Comparison of ENCODE assay signal across 8 cellular contexts in the genomic region with DNA sequence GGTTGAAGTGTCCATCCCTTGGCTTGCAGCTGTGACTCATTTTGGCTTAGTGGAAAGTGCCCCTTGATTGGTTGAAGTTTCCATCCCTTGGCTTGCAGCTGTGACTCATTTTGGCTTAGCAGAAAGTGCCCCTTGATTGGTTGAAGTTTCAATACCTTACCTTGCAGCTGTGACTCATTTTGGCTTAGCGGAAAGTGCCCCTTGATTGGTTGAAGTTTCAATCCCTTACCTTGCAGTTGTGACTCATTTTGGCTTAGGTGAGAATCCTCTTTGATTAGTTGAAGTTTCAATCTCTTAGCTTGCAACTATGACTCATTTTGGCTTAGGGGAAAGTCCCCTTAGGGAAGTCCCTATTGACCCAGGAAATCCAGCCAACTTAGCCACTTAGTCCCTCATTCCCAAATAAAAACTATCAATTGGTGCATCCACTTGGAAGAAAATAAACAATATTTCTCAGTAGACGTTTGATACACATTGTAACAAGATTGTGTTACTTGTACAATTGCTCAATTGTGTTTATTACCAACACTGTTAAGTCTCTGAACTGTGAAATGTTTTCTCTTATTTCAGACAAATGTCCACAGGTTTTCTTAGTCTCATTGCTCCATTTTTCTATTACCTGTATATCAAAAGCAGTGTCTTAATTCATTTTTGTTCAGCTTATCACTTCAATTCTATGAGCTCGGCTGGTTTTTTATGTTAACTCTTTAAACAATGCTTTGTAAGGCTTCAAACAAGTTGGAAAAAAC.
DNase-seq lines count a peak whose midpoint lies in the region; ATAC-seq, FAIRE-seq and TF ChIP-seq lines count a peak whose summit lies in the region.

No MANE protein-coding gene starts in this region.

- no peaks in the 10 kb centered on the region for H3K9me3 ChIP-seq in thyroid gland

- in situ Hi-C loops in brain microvascular endothelial cell (cut with HindIII; ENCODE audit: low pct_ligation_motif_present, low sequenced_read_pairs): no loop called here

- TF ChIP-seq CTCF in brain microvascular endothelial cell (IDR thresholded peaks at IDR 0.05; ENCODE audit: low read depth, low read length, missing control alignments) (no peak), omental fat pad (IDR thresholded peaks at IDR 0.05) (no peak), thyroid gland (IDR thresholded peaks at IDR 0.05) (no peak)

- H3K4me3 ChIP-seq in brain microvascular endothelial cell (ENCODE audit: low read depth, low read length) (no peak overlapping the region), thyroid gland (replicated peaks in 1 of 3) (no peak overlapping the region)

- ATAC-seq in GM18511 (IDR thresholded peaks at IDR 0.05; ENCODE audit: unreplicated experiment) (peak; percentile 86), omental fat pad (ENCODE audit: low FRiP score) (no peak)

- FAIRE-seq in H54 (lab: Jason Lieb, UNC): peak; percentile 84

- intact Hi-C loops in thyroid gland (cut with DNase I): no loop called here

- H3K27me3 ChIP-seq in brain microvascular endothelial cell (replicated peaks): no peaks in the 10 kb centered on the region
- H3K27me3 ChIP-seq in thyroid gland: no peaks in the 10 kb centered on the region

- 50% methylated on average over 3 of the region's 3 CpGs for WGBS in thyroid gland, 2 donors

- DNase-seq in H54 (ENCODE audit: insufficient read length, low spot score): peak; percentile 3
- DNase-seq in MV-4-11 (lab: John Stamatoyannopoulos, UW): peak; percentile 14
- peak; percentile 80 for DNase-seq in islet precursor cell
- no peak for DNase-seq in brain microvascular endothelial cell
- DNase-seq in medulla oblongata (ENCODE audit: extremely low spot score): no peak
- no peak for DNase-seq in omental fat pad (ENCODE audit: low spot score)
- DNase-seq in thyroid gland: no peak

- H3K27ac ChIP-seq in brain microvascular endothelial cell: no peak overlapping the region
- no peak overlapping the region for H3K27ac ChIP-seq in thyroid gland

- H3K36me3 ChIP-seq in brain microvascular endothelial cell (replicated peaks) (no peaks in the 10 kb centered on the region), thyroid gland (no peaks in the 10 kb centered on the region)

- no peaks in the 10 kb centered on the region for H3K4me1 ChIP-seq in thyroid gland

- TF ChIP-seq POLR2A in H54 (IDR thresholded peaks at IDR 0.05; ENCODE audit: low read depth, low read length): no peak
- no peak for TF ChIP-seq POLR2A in thyroid gland (IDR thresholded peaks at IDR 0.05)

Comparison
In these comparisons a context has a peak if more than half of its experiments do, and no peak if none do; other contexts are left out.
1. DNase-seq: peak in H54 (single experiment), MV-4-11 (single experiment) and islet precursor cell (single experiment); none in brain microvascular endothelial cell (single experiment), medulla oblongata (single experiment), omental fat pad (single experiment) and thyroid gland (0 of 2).